8 cellular contexts compared by ENCODE assay signal in the genomic region with DNA sequence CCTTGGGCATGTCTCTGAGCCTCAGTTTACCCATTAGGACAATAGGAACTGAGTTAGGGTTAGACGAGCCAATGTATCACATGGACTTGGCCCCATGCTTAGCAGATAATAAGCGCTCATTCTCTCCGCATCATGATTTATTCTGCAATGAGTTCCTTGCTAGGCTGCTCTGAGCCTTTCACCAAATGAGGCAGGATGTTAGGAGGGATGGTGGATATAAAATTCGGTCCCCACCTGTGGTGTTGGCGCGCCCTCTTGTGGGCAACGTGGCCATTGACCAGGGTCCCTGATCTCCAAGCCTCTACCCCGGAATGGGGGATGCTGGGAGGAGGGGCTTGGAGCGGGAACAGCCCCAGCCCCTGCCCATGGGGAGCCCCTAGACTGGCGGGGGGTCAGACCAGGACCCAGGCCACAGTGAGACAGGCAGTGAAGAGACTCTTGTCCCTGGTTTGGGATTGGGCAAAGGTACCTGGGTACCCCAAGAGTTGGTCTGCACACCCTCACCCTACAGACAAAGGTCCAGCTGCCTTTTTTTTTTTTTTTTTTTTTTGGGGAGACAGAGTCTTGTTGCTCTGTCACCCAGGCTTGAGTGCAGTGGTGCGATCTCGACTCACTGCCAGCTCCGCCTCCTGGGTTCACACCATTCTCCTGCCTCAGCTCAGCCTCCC. TPM values are rescaled to one million over a fixed set of nuclear protein-coding genes. Genes with fewer than 3 reads are reported as not detected.
A peak's percentile ranks its signal among the peaks of the same experiment; 100 is the strongest.
DNase-seq lines count a peak whose midpoint lies in the region; ATAC-seq and TF ChIP-seq lines count a peak whose summit lies in the region.

No MANE protein-coding gene starts in this region.

- H3K27me3 Mint-ChIP-seq in activated T-cell treated with anti-CD3 and anti-CD28 coated beads, Interleukin-2, amount 50 U/mL, for 24 hours = no peaks in the 10 kb centered on the region
- H3K27me3 Mint-ChIP-seq in natural killer cell treated with Interleukin-12 subunit alpha and Interleukin-12 subunit beta and Interleukin-15 and Interleukin-18, amount 100 ng/mL, for 72 hours = no peaks in the 10 kb centered on the region

- peaks cover 2% of the 10 kb centered on the region for H3K4me1 Mint-ChIP-seq in activated T-cell treated with anti-CD3 and anti-CD28 coated beads, Interleukin-2, amount 50 U/mL, for 24 hours (ENCODE audit: low read depth)
- peaks cover 16 to 20% of the 10 kb centered on the region in 2 donors for H3K4me1 Mint-ChIP-seq in natural killer cell treated with Interleukin-12 subunit alpha and Interleukin-12 subunit beta and Interleukin-15 and Interleukin-18, amount 100 ng/mL, for 72 hours (ENCODE audit: low read depth in 2 of 2)

- no peaks in the 10 kb centered on the region for H3K9me3 Mint-ChIP-seq in activated T-cell treated with anti-CD3 and anti-CD28 coated beads, Interleukin-2, amount 50 U/mL, for 24 hours
- no peaks in the 10 kb centered on the region for H3K9me3 Mint-ChIP-seq in natural killer cell treated with Interleukin-12 subunit alpha and Interleukin-12 subunit beta and Interleukin-15 and Interleukin-18, amount 100 ng/mL, for 72 hours

- no peak for TF ChIP-seq POLR2A in Peyer's patch (IDR thresholded peaks at IDR 0.05)
- no peak for TF ChIP-seq POLR2A in esophagus squamous epithelium (IDR thresholded peaks at IDR 0.05)

- H3K4me1 ChIP-seq in Peyer's patch (no peaks in the 10 kb centered on the region), esophagus squamous epithelium (peaks cover 0 to 18% (median 0%) of the 10 kb centered on the region in 3 donors)

- peaks cover 0 to 12% (median 0%) of the 10 kb centered on the region in 3 donors for H3K36me3 ChIP-seq in Peyer's patch
- peaks cover 10 to 46% (median 21%) of the 10 kb centered on the region in 3 donors for H3K36me3 ChIP-seq in esophagus squamous epithelium

- peak; percentile 99 for TF ChIP-seq RAD21 in Ishikawa (IDR thresholded peaks at IDR 0.05; ENCODE audit: low read depth)

- H3K27me3 ChIP-seq in Peyer's patch = no peaks in the 10 kb centered on the region
- no peaks in the 10 kb centered on the region for H3K27me3 ChIP-seq in esophagus squamous epithelium

- peak; percentile 81 to 96 (median 94) for TF ChIP-seq CTCF in Peyer's patch (IDR thresholded peaks at IDR 0.05)
- peak; percentile 93 to 97 (median 94) for TF ChIP-seq CTCF in esophagus squamous epithelium (IDR thresholded peaks at IDR 0.05)

- H3K4me3 Mint-ChIP-seq in activated T-cell treated with anti-CD3 and anti-CD28 coated beads, Interleukin-2, amount 50 U/mL, for 24 hours = no peak overlapping the region
- H3K4me3 Mint-ChIP-seq in natural killer cell treated with Interleukin-12 subunit alpha and Interleukin-12 subunit beta and Interleukin-15 and Interleukin-18, amount 100 ng/mL, for 72 hours = no peak overlapping the region

- no peaks in the 10 kb centered on the region for H3K9me3 ChIP-seq in Peyer's patch
- no peaks in the 10 kb centered on the region for H3K9me3 ChIP-seq in esophagus squamous epithelium

- H3K27ac Mint-ChIP-seq in activated T-cell treated with anti-CD3 and anti-CD28 coated beads, Interleukin-2, amount 50 U/mL, for 24 hours = no peak overlapping the region
- H3K27ac Mint-ChIP-seq in natural killer cell treated with Interleukin-12 subunit alpha and Interleukin-12 subunit beta and Interleukin-15 and Interleukin-18, amount 100 ng/mL, for 72 hours = peak overlapping the region in 1 of 2 donors; percentile 59

- ATAC-seq in natural killer cell treated with Interleukin-12 subunit alpha and Interleukin-12 subunit beta and Interleukin-15 and Interleukin-18, amount 100 ng/mL, for 72 hours = peak; percentile 80 to 87
- no peak for ATAC-seq in HG02798 (IDR thresholded peaks at IDR 0.05; ENCODE audit: poor library complexity, unreplicated experiment)

- intact Hi-C loops in esophagus squamous epithelium (cut with DNase I) = loop anchor here (5.0 to 10.0 kb wide), 2 partner anchors 96 to 308 kb away; partner anchors contain the start of gene TIMM44

- no peak for TF ChIP-seq EP300 in Ishikawa (IDR thresholded peaks at IDR 0.05; ENCODE audit: borderline replicate concordance)

- H3K4me3 ChIP-seq in Peyer's patch = no peak overlapping the region
- no peak overlapping the region for H3K4me3 ChIP-seq in esophagus squamous epithelium

- WGBS in esophagus squamous epithelium, 2 donors = 27 to 33% methylated on average over 7 to 13 of the region's 13 CpGs

- H3K36me3 Mint-ChIP-seq in activated T-cell treated with anti-CD3 and anti-CD28 coated beads, Interleukin-2, amount 50 U/mL, for 24 hours (ENCODE audit: low read depth) = peaks cover 23% of the 10 kb centered on the region
- peaks cover 6% of the 10 kb centered on the region for H3K36me3 Mint-ChIP-seq in natural killer cell treated with Interleukin-12 subunit alpha and Interleukin-12 subunit beta and Interleukin-15 and Interleukin-18, amount 100 ng/mL, for 72 hours

- H3K27ac ChIP-seq in Peyer's patch (no peak overlapping the region), esophagus squamous epithelium (no peak overlapping the region)

- DNase-seq in DMS114 treated with DMSO at 0.1 percent for 48 hours (lab: John Stamatoyannopoulos, UW; ENCODE audit: unreplicated experiment) (peak; percentile 36), Peyer's patch (peak; percentile 84 to 93 (median 87)), esophagus squamous epithelium (lab: John Stamatoyannopoulos, UW) (peak; percentile 25)
- peak; percentile 90 for DNase-seq in activated T-cell treated with anti-CD3 and anti-CD28 coated beads, Interleukin-2, amount 50 U/mL, for 24 hours
- peak; percentile 83 for DNase-seq in natural killer cell treated with Interleukin-12 subunit alpha and Interleukin-12 subunit beta and Interleukin-15 and Interleukin-18, amount 100 ng/mL, for 72 hours (ENCODE audit: low spot score)
- DNase-seq in stimulated activated naive CD4-positive, alpha-beta T cell (lab: John Stamatoyannopoulos, UW) = peak; percentile 48 to 87 (median 78)

TF ChIP-seq in Ishikawa, 13 proteins besides CTCF, POLR2A, EP300 and RAD21:
- TF ChIP-seq TCF12 (IDR thresholded peaks at IDR 0.05; ENCODE audit: low read depth) (no peak), CREB1 (IDR thresholded peaks at IDR 0.05; ENCODE audit: low read depth) (no peak), TAF1 (IDR thresholded peaks at IDR 0.05; ENCODE audit: low read depth) (no peak), FOXM1 (IDR thresholded peaks at IDR 0.05; ENCODE audit: borderline replicate concordance, low read depth) (no peak), YY1 (IDR thresholded peaks at IDR 0.05; ENCODE audit: low read depth) (no peak), EGR1 (IDR thresholded peaks at IDR 0.05) (no peak)
- TF ChIP-seq, protein P1, sequence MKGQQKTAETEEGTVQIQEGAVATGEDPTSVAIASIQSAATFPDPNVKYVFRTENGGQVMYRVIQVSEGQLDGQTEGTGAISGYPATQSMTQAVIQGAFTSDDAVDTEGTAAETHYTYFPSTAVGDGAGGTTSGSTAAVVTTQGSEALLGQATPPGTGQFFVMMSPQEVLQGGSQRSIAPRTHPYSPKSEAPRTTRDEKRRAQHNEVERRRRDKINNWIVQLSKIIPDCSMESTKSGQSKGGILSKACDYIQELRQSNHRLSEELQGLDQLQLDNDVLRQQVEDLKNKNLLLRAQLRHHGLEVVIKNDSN (IDR thresholded peaks at IDR 0.05) = no peak
- TF ChIP-seq, protein P2, sequence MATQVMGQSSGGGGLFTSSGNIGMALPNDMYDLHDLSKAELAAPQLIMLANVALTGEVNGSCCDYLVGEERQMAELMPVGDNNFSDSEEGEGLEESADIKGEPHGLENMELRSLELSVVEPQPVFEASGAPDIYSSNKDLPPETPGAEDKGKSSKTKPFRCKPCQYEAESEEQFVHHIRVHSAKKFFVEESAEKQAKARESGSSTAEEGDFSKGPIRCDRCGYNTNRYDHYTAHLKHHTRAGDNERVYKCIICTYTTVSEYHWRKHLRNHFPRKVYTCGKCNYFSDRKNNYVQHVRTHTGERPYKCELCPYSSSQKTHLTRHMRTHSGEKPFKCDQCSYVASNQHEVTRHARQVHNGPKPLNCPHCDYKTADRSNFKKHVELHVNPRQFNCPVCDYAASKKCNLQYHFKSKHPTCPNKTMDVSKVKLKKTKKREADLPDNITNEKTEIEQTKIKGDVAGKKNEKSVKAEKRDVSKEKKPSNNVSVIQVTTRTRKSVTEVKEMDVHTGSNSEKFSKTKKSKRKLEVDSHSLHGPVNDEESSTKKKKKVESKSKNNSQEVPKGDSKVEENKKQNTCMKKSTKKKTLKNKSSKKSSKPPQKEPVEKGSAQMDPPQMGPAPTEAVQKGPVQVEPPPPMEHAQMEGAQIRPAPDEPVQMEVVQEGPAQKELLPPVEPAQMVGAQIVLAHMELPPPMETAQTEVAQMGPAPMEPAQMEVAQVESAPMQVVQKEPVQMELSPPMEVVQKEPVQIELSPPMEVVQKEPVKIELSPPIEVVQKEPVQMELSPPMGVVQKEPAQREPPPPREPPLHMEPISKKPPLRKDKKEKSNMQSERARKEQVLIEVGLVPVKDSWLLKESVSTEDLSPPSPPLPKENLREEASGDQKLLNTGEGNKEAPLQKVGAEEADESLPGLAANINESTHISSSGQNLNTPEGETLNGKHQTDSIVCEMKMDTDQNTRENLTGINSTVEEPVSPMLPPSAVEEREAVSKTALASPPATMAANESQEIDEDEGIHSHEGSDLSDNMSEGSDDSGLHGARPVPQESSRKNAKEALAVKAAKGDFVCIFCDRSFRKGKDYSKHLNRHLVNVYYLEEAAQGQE (IDR thresholded peaks at IDR 0.05; ENCODE audit: low read depth) = no peak
- TF ChIP-seq, protein P3, sequence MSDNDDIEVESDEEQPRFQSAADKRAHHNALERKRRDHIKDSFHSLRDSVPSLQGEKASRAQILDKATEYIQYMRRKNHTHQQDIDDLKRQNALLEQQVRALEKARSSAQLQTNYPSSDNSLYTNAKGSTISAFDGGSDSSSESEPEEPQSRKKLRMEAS (IDR thresholded peaks at IDR 0.05) = no peak

RNA-seq across cellular contexts. Expression of gene CERS4, which starts 43.9 kb away (rescaled TPM):
- 10 to 100 TPM in 3 of 4 donors, 1 to 10 TPM in 1; 6.8 to 41.3 (median 11.7) TPM for total RNA-seq in Peyer's patch
- total RNA-seq in esophagus squamous epithelium = 100 to 1,000 TPM in 1 of 4 donors, 10 to 100 TPM in 3; 44.1 to 184 (median 89.1) TPM
- total RNA-seq in natural killer cell treated with Interleukin-12 subunit alpha and Interleukin-12 subunit beta and Interleukin-15 and Interleukin-18, amount 100 ng/mL, for 72 hours = 10 to 100 TPM; 36.8 to 55.8 TPM

RNA-seq across cellular contexts. Expression of gene CD320, which starts 55.1 kb away (rescaled TPM):
- total RNA-seq in Peyer's patch (10 to 100 TPM; 12.7 to 26.4 (median 18.2) TPM), esophagus squamous epithelium (10 to 100 TPM in 3 of 4 donors, 1 to 10 TPM in 1; 8.7 to 27.0 (median 22.3) TPM)
- total RNA-seq in natural killer cell treated with Interleukin-12 subunit alpha and Interleukin-12 subunit beta and Interleukin-15 and Interleukin-18, amount 100 ng/mL, for 72 hours = 100 to 1,000 TPM in 1 of 2 donors, 10 to 100 TPM in 1; 45.2 to 110 TPM

Comparison
In these comparisons a context has a peak if more than half of its experiments do, and no peak if none do; other contexts are left out.
1. DNase-seq: peak in every context shown above with its lines; median percentile 90 in activated T-cell treated with anti-CD3 and anti-CD28 coated beads, Interleukin-2, amount 50 U/mL, for 24 hours; 87 in Peyer's patch; 83 in natural killer cell treated with Interleukin-12 subunit alpha and Interleukin-12 subunit beta and Interleukin-15 and Interleukin-18, amount 100 ng/mL, for 72 hours; 78 in stimulated activated naive CD4-positive, alpha-beta T cell; 36 in DMS114 treated with DMSO at 0.1 percent for 48 hours; 25 in esophagus squamous epithelium.